2 cellular contexts compared by ENCODE assay signal in the genomic region with DNA sequence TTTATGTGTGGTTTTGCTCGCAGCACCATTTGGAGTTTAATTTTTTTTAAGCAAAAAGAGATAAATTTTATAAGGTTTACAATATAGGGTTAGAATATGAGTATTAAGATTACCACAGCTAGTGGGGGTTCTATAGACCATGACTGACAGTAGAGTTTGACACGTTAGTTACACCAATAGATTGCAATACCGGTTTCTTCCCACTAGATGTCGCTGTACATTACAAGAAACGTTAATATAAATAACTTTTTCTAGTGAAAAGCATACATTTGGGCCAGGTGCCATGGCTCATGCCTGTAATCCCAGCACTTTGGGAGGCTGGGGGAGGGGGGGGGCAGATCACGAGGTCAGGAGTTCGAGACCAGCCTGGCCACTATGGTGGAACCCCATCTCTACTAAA.
TF ChIP-seq lines count a peak whose summit lies in the region.

No MANE protein-coding gene starts in this region.

TF ChIP-seq in SK-N-SH, 30 proteins besides CTCF, POLR2A, EP300 and RAD21 (continued from another document):
- TF ChIP-seq, protein P1, sequence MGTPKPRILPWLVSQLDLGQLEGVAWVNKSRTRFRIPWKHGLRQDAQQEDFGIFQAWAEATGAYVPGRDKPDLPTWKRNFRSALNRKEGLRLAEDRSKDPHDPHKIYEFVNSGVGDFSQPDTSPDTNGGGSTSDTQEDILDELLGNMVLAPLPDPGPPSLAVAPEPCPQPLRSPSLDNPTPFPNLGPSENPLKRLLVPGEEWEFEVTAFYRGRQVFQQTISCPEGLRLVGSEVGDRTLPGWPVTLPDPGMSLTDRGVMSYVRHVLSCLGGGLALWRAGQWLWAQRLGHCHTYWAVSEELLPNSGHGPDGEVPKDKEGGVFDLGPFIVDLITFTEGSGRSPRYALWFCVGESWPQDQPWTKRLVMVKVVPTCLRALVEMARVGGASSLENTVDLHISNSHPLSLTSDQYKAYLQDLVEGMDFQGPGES (IDR thresholded peaks at IDR 0.05; ENCODE audit: low read depth, low read length): no peak
- TF ChIP-seq TEAD4 (IDR thresholded peaks at IDR 0.05; ENCODE audit: borderline replicate concordance, insufficient read depth) (no peak), SIN3A (IDR thresholded peaks at IDR 0.05; ENCODE audit: borderline replicate concordance, low read depth, low read length) (no peak), MEF2A (IDR thresholded peaks at IDR 0.05; ENCODE audit: borderline replicate concordance, low read depth) (no peak)

TF ChIP-seq in SK-N-SH treated with all-trans-retinoic acid at 6 μM for 48 hours, 23 proteins besides CTCF, POLR2A, EP300 and RAD21 (continued from another document):
- TF ChIP-seq, protein P2, sequence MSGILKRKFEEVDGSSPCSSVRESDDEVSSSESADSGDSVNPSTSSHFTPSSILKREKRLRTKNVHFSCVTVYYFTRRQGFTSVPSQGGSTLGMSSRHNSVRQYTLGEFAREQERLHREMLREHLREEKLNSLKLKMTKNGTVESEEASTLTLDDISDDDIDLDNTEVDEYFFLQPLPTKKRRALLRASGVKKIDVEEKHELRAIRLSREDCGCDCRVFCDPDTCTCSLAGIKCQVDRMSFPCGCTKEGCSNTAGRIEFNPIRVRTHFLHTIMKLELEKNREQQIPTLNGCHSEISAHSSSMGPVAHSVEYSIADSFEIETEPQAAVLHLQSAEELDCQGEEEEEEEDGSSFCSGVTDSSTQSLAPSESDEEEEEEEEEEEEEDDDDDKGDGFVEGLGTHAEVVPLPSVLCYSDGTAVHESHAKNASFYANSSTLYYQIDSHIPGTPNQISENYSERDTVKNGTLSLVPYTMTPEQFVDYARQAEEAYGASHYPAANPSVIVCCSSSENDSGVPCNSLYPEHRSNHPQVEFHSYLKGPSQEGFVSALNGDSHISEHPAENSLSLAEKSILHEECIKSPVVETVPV (CRISPR knock-in tag; IDR thresholded peaks at IDR 0.05): no peak
- TF ChIP-seq ARNTL (CRISPR knock-in tag; IDR thresholded peaks at IDR 0.05; ENCODE audit: borderline replicate concordance, low read depth): no peak
